9 cellular contexts compared by ENCODE assay signal in genomic region chr3:159058859-159059258, GRCh38. TPM values are rescaled to one million over a fixed set of nuclear protein-coding genes. Genes with fewer than 3 reads are reported as not detected.
"Had no signal": no experiment of that assay in that cellular context is flagged by ENCODE, and none has a peak within 500 bp of the region (broad histone marks: within the 10 kb centered on the region; RNA-seq: fewer than 3 reads in every experiment).

No MANE protein-coding gene starts in this region.

- H3K4me2 ChIP-seq: KMS-11 had no signal

- H3K4me1 Mint-ChIP-seq: IgD-negative memory B cell had no signal

- ATAC-seq: HCT116 had no signal

- DNase-seq: GOT3, HFFc6, KBM-7 had no signal

- H3K4me1 ChIP-seq: HAP-1 had no signal

- H3K9me3 ChIP-seq: HAP-1 had no signal

- H3K9ac ChIP-seq: KMS-11 had no signal

- H3K9me3 Mint-ChIP-seq: HFFc6 had no signal

- H3K4me3 Mint-ChIP-seq: HFFc6, IgD-negative memory B cell had no signal

- H3K36me3 ChIP-seq: HAP-1 had no signal

- H3K27ac ChIP-seq: HL-60, KMS-11 had no signal

- H3K36me3 Mint-ChIP-seq: IgD-negative memory B cell had no signal

- H3K27ac Mint-ChIP-seq: HFFc6, IgD-negative memory B cell had no signal

- H3K4me3 ChIP-seq: HAP-1 had no signal

RNA-seq across cellular contexts. Expression of gene IQCJ, which starts 10.3 kb away (rescaled TPM):
- total RNA-seq: HepG2, HFFc6 had no signal
- polyA plus RNA-seq: HepG2, IgD-negative memory B cell had no signal
